8 cellular contexts compared by ENCODE assay signal in genomic region chr4:176789955-176790354, GRCh38. TPM values are rescaled to one million over a fixed set of nuclear protein-coding genes. Genes with fewer than 3 reads are reported as not detected.
DNase-seq lines count a peak whose midpoint lies in the region; ATAC-seq and TF ChIP-seq lines count a peak whose summit lies in the region.

No MANE protein-coding gene starts in this region.

- H3K4me3 ChIP-seq in H7 (ENCODE audit: insufficient read depth, low read depth, low read length) (no peak overlapping the region), astrocyte of the spinal cord (ENCODE audit: low read depth, low read length) (peak overlapping the region; percentile 88)

- no peak for ATAC-seq in GM19023 (IDR thresholded peaks at IDR 0.05; ENCODE audit: unreplicated experiment)

- in situ Hi-C loops in astrocyte of the spinal cord (cut with HindIII; ENCODE audit: low sequenced_read_pairs) = loop anchor here (25.0 kb wide), 1 partner anchor 403 kb away; no protein-coding TSS in a partner anchor

- peak; percentile 73 for TF ChIP-seq CTCF in astrocyte of the spinal cord (IDR thresholded peaks at IDR 0.05; ENCODE audit: low read depth, low read length)

- peaks cover 24% of the 10 kb centered on the region for H3K27me3 ChIP-seq in H7 (ENCODE audit: control insufficient read depth, insufficient read depth, low read length)

- DNase-seq in NCI-H510A treated with DMSO at 0.1 percent for 48 hours (lab: John Stamatoyannopoulos, UW) (peak; percentile 10), NCI-H510A (lab: John Stamatoyannopoulos, UW) (no peak), H7 (peak; percentile 45), M059J (ENCODE audit: low read depth) (peak; percentile 89), astrocyte of the spinal cord (ENCODE audit: low read depth, low spot score) (peak; percentile 80), kidney tubule cell (ENCODE audit: low spot score) (peak; percentile 81), HPDE6-E6E7 (ENCODE audit: extremely low spot score) (no peak)

- H3K36me3 ChIP-seq in H7 (replicated peaks; ENCODE audit: control insufficient read depth, insufficient read depth, low read length) = no peaks in the 10 kb centered on the region

RNA-seq across cellular contexts. Expression of gene VEGFC, which starts 2.8 kb away (rescaled TPM):
- 0.59 and 0.89 TPM in 2 replicates for total RNA-seq in H7 (2014; rRNA removed; shearing (Covaris generic))
- total RNA-seq in M059J (2014; rRNA removed; shearing (Covaris generic)) = 54.5 and 80.4 TPM in 2 replicates

Comparison
In these comparisons a context has a peak if more than half of its experiments do, and no peak if none do; other contexts are left out.
1. DNase-seq: peak in NCI-H510A treated with DMSO at 0.1 percent for 48 hours (single experiment), H7 (single experiment), M059J (single experiment), astrocyte of the spinal cord (single experiment) and kidney tubule cell (single experiment); none in NCI-H510A (single experiment) and HPDE6-E6E7 (single experiment).
2. RNA of gene VEGFC, which starts 2.8 kb away (total RNA-seq): 54.5 to 80.4 TPM in M059J; 0.59 to 0.89 TPM in H7; every median in the first group is over 10 times any median in the second.